Comparison of ENCODE assay signal across 8 cellular contexts in genomic region chr20:57390604-57391438, GRCh38. TPM values are rescaled to one million over a fixed set of nuclear protein-coding genes. Genes with fewer than 3 reads are reported as not detected.
DNase-seq lines count a peak whose midpoint lies in the region; ATAC-seq, FAIRE-seq and TF ChIP-seq lines count a peak whose summit lies in the region.

Gene RBM38, plus strand, starts transcription at chr20:57391396. Its CDS starts 186 bp downstream, at chr20:57391582.

- peak within 1 kb of the TSS; percentile 97 to 100 (median 99) for H3K27ac Mint-ChIP-seq in CD4-positive, alpha-beta memory T cell

- ATAC-seq in GM19372 (IDR thresholded peaks at IDR 0.05; ENCODE audit: low read depth, unreplicated experiment): peak; percentile 59

- peaks cover 26 to 42% of the 10 kb centered on the region in 2 donors for H3K36me3 Mint-ChIP-seq in CD4-positive, alpha-beta memory T cell

- H3K27me3 Mint-ChIP-seq in CD4-positive, alpha-beta memory T cell: no peaks in the 10 kb centered on the region

- peak within 1 kb of the TSS; percentile 91 to 100 (median 97) for H3K4me3 Mint-ChIP-seq in CD4-positive, alpha-beta memory T cell

- peak; percentile 56 to 78 (median 72) for DNase-seq in CD4-positive, alpha-beta memory T cell
- peak; percentile 81 for DNase-seq in HK-2 (ENCODE audit: unreplicated experiment)
- DNase-seq in SHP77 (lab: John Stamatoyannopoulos, UW): peak; percentile 79 to 82
- peak; percentile 62 to 80 (median 68) for DNase-seq in activated naive CD4-positive, alpha-beta T cell (lab: John Stamatoyannopoulos, UW)
- peak; percentile 95 to 96 for DNase-seq in frontal cortex (ENCODE audit: low spot score in 2 of 2)
- peak in 44 of 49 donors; percentile 22 to 88 (median 62) for DNase-seq in substantia nigra (lab: John Stamatoyannopoulos, UW)

- H3K36me3 ChIP-seq in CD4-positive, alpha-beta memory T cell (ENCODE audit: insufficient read depth, low read length): peaks cover 24% of the 10 kb centered on the region
- H3K36me3 ChIP-seq in neutrophil: peaks cover 31% of the 10 kb centered on the region

- POLR2A ChIA-PET in CD4-positive, alpha-beta memory T cell (lab: Charles Lee; ENCODE audit: partially characterized antibody): interaction anchor here (0.9 to 9.6 kb wide), 12 partner anchors 9 to 1260 kb away, joined by 3 to 150 read pairs (median 4); partner anchors contain the start of genes AURKA, CSTF1, STX16 and VAPB

- CTCF ChIA-PET in CD4-positive, alpha-beta memory T cell (lab: Charles Lee; ENCODE audit: partially characterized antibody): interaction anchor here (1.2 to 8.1 kb wide), 12 partner anchors 8 to 105 kb away, joined by 3 to 92 read pairs (median 8); no protein-coding TSS in a partner anchor

- peak; percentile 28 for TF ChIP-seq CTCF in neutrophil (IDR thresholded peaks at IDR 0.05)

- FAIRE-seq in frontal cortex (lab: Jason Lieb, UNC): no peak

- peak within 1 kb of the TSS; percentile 84 for H3K27ac ChIP-seq in CD4-positive, alpha-beta memory T cell (ENCODE audit: low read depth, low read length)
- H3K27ac ChIP-seq in neutrophil (peak within 1 kb of the TSS; percentile 90), substantia nigra (ENCODE audit: low read depth, low read length, poor library complexity, severe bottlenecking) (peak within 1 kb of the TSS; percentile 70)

- no peaks in the 10 kb centered on the region for H3K27me3 ChIP-seq in CD4-positive, alpha-beta memory T cell (ENCODE audit: insufficient read depth, low read length)
- no peaks in the 10 kb centered on the region for H3K27me3 ChIP-seq in neutrophil

- peak within 1 kb of the TSS; percentile 81 to 99 for H3K4me3 ChIP-seq in CD4-positive, alpha-beta memory T cell (ENCODE audit: low read length in 2 of 2)
- H3K4me3 ChIP-seq in neutrophil (ENCODE audit: low read depth in 1 of 2, low read length in 1 of 2): peak within 1 kb of the TSS; percentile 71 to 90

- intact Hi-C loops in CD4-positive, alpha-beta memory T cell (cut with micrococcal nuclease): loop anchor here (5.0 to 10.0 kb wide), 7 partner anchors 226 to 1776 kb away; partner anchors contain the start of genes ATP5F1E, CASS4, PMEPA1 and STX16

- peaks cover 47% of the 10 kb centered on the region for H3K4me1 ChIP-seq in CD4-positive, alpha-beta memory T cell (ENCODE audit: insufficient read depth, low read length)
- H3K4me1 ChIP-seq in neutrophil (ENCODE audit: control insufficient read depth in 1 of 2, insufficient read depth in 1 of 2, low read depth in 1 of 2, low read length in 1 of 2): peaks cover 61 to 63% of the 10 kb centered on the region in 2 experiments

- H3K4me1 Mint-ChIP-seq in CD4-positive, alpha-beta memory T cell: peaks cover 26 to 61% (median 38%) of the 10 kb centered on the region in 4 donors

- H3K9me3 ChIP-seq in CD4-positive, alpha-beta memory T cell (ENCODE audit: control insufficient read depth in 1 of 2, low read length in 2 of 2): no peaks in the 10 kb centered on the region
- H3K9me3 ChIP-seq in neutrophil: no peaks in the 10 kb centered on the region

- peaks cover 0 to 2% (median 0%) of the 10 kb centered on the region in 8 donors for H3K9me3 Mint-ChIP-seq in CD4-positive, alpha-beta memory T cell

RNA-seq across cellular contexts. Expression of gene RBM38, which starts in this region (rescaled TPM):
- 10 to 100 TPM; 76.0 to 79.6 TPM for total RNA-seq in CD4-positive, alpha-beta memory T cell
- polyA plus RNA-seq in CD4-positive, alpha-beta memory T cell: 10 to 100 TPM; 33.1 to 97.8 TPM
- 10.6 TPM for total RNA-seq in frontal cortex

Comparison
In these comparisons a context has a peak if more than half of its experiments do, and no peak if none do; other contexts are left out.
1. Peak in every context shown above with its lines: DNase-seq, ATAC-seq, H3K4me3 ChIP-seq and H3K27ac ChIP-seq.